ENCODE assay signal across 21 cellular contexts in genomic region chr19:50975766-50976165, GRCh38. TPM values are rescaled to one million over a fixed set of nuclear protein-coding genes. Genes with fewer than 3 reads are reported as not detected.
DNase-seq lines count a peak whose midpoint lies in the region; ATAC-seq, FAIRE-seq and TF ChIP-seq lines count a peak whose summit lies in the region.
"Had no signal": no experiment of that assay in that cellular context is flagged by ENCODE, and none has a peak within 500 bp of the region (broad histone marks: within the 10 kb centered on the region; RNA-seq: fewer than 3 reads in every experiment).

No MANE protein-coding gene starts in this region.

- no TSS peak for BruUV-seq in K562 (replicated peaks; lab: Mats Ljungman, UMichigan)

- H3K9me3 ChIP-seq in K562 (replicated peaks; ENCODE audit: control insufficient read depth, insufficient read depth, low read depth, low read length) (no peaks in the 10 kb centered on the region), upper lobe of right lung (no peaks in the 10 kb centered on the region)
- H3K9me3 ChIP-seq: gastroesophageal sphincter, psoas muscle, SK-N-SH had no signal

- no peaks in the 10 kb centered on the region for H4K20me1 ChIP-seq in K562 (replicated peaks; ENCODE audit: control insufficient read depth, insufficient read depth, low read length)

- H3K79me2 ChIP-seq in K562 (ENCODE audit: control insufficient read depth, insufficient read depth, low read length) = no peaks in the 10 kb centered on the region

- no peak for FAIRE-seq in K562 (lab: Jason Lieb, UNC)
- FAIRE-seq: TTC549 had no signal

- H3K9ac ChIP-seq in K562 (ENCODE audit: insufficient read depth in 1 of 2, low read depth in 2 of 2, low read length in 2 of 2) = no peak overlapping the region
- H3K9ac ChIP-seq: SK-N-SH had no signal

- POLR2A ChIA-PET in K562 (lab: Yijun Ruan, JAX) = no interaction called here

- H2AFZ ChIP-seq in K562 (ENCODE audit: low read depth, low read length) = no peak overlapping the region

- in situ Hi-C loops in K562 (cut with MboI) = no loop called here

- WGBS in K562 (ENCODE audit: insufficient coverage, low coverage, missing lambda C conversion rate) = 6% methylated on average over 8 of the region's 8 CpGs

- no peak for TF ChIP-seq POLR2A in K562 (conservative IDR thresholded peaks at IDR 0.05)

- no peak for TF ChIP-seq CTCF in K562 (IDR thresholded peaks at IDR 0.05 in 2 of 3, conservative IDR thresholded peaks at IDR 0.05 in 1 of 3; ENCODE audit: insufficient read depth in 2 of 3, low read depth in 1 of 3, low read length in 3 of 3)
- no peak for TF ChIP-seq CTCF in upper lobe of right lung (IDR thresholded peaks at IDR 0.05)

- H3K27ac ChIP-seq in K562 (ENCODE audit: extremely low read depth, low read depth, low read length) (no peak overlapping the region), upper lobe of right lung (no peak overlapping the region)
- H3K27ac ChIP-seq: 22Rv1, gastroesophageal sphincter, psoas muscle had no signal

- TF ChIP-seq RAD21 in K562 (CRISPR knock-in tag; conservative IDR thresholded peaks at IDR 0.05 in 1 of 2, IDR thresholded peaks at IDR 0.05 in 1 of 2) = no peak

- H3K9me1 ChIP-seq in K562 (ENCODE audit: control insufficient read depth, insufficient read depth, low read length) = no peaks in the 10 kb centered on the region

- H3K27me3 ChIP-seq in K562 (ENCODE audit: control insufficient read depth in 2 of 2, insufficient read depth in 2 of 2, low read length in 2 of 2) (peaks cover 2 to 17% of the 10 kb centered on the region in 2 experiments; a peak in 4 of 5 replicates), upper lobe of right lung (peaks cover 11% of the 10 kb centered on the region)

- peak; percentile 19 for DNase-seq in NCI-H2196 (lab: John Stamatoyannopoulos, UW; ENCODE audit: unreplicated experiment)
- no peak for DNase-seq in NCI-H2196 treated with DMSO at 0.1 percent for 48 hours (lab: John Stamatoyannopoulos, UW; ENCODE audit: unreplicated experiment)
- no peak for DNase-seq in K562 (ENCODE audit: extremely low read depth in 1 of 4, low spot score in 3 of 4)
- DNase-seq in kidney tubule cell (ENCODE audit: low spot score) = peak; percentile 61
- no peak for DNase-seq in upper lobe of right lung
- no peak for DNase-seq in effector CD8-positive, alpha-beta T cell (lab: John Stamatoyannopoulos, UW)
- DNase-seq in activated effector memory CD4-positive, alpha-beta T cell treated with anti-CD3 and anti-CD28 coated beads, Interleukin-2, amount 50 U/mL, for 16 hours = no peak
- DNase-seq: activated CD4-positive, alpha-beta T cell treated with anti-CD3 and anti-CD28 coated beads, Interleukin-2, amount 50 U/mL, for 48 hours; activated T-cell treated with anti-CD3 and anti-CD28 coated beads, Interleukin-2, amount 50 U/mL, for 72 hours; central memory CD4-positive, alpha-beta T cell; effector memory CD8-positive, alpha-beta T cell; NCI-H1048; NCI-H2171; psoas muscle; SK-N-SH; stimulated activated CD4-positive, alpha-beta T cell treated with anti-CD3 and anti-CD28 coated beads, Interleukin-12 subunit alpha, Interleukin-12 subunit beta, amount 100 ng/mL, for 4 hours had no signal

- no peaks in the 10 kb centered on the region for H3K36me3 ChIP-seq in K562 (ENCODE audit: control insufficient read depth, insufficient read depth, low read length)
- H3K36me3 ChIP-seq in upper lobe of right lung = no peaks in the 10 kb centered on the region
- H3K36me3 ChIP-seq: gastroesophageal sphincter had no signal

- H3K4me1 ChIP-seq in K562 (replicated peaks in 1 of 2; ENCODE audit: control insufficient read depth in 2 of 2, insufficient read depth in 2 of 2, low read length in 2 of 2) (no peaks in the 10 kb centered on the region; a peak in 1 of 5 replicates), upper lobe of right lung (no peaks in the 10 kb centered on the region)
- H3K4me1 ChIP-seq: gastroesophageal sphincter, psoas muscle had no signal

- ATAC-seq in K562 = no peak
- ATAC-seq in upper lobe of right lung = peak; percentile 75
- ATAC-seq in GM21529 (IDR thresholded peaks at IDR 0.05; ENCODE audit: unreplicated experiment) = no peak
- ATAC-seq: activated T-cell treated with anti-CD3 and anti-CD28 coated beads, Interleukin-2, amount 50 U/mL, for 72 hours; effector memory CD8-positive, alpha-beta T cell; gastroesophageal sphincter; psoas muscle had no signal

- intact Hi-C loops in K562 (cut with micrococcal nuclease) = no loop called here
- intact Hi-C loops in upper lobe of right lung (cut with DNase I) = no loop called here

- CTCF ChIA-PET in K562 (lab: Yijun Ruan, JAX; ENCODE audit: low intra/inter-chr PET ratio) = no interaction called here

- TF ChIP-seq EP300 in K562 (IDR thresholded peaks at IDR 0.05; ENCODE audit: low read length) = no peak

- H3K4me2 ChIP-seq in K562 (ENCODE audit: insufficient read depth, low read length) = no peak overlapping the region
- H3K4me2 ChIP-seq: SK-N-SH had no signal

- no peak overlapping the region for H3K4me3 ChIP-seq in K562
- H3K4me3 ChIP-seq in upper lobe of right lung = no peak overlapping the region
- H3K4me3 ChIP-seq: gastroesophageal sphincter, psoas muscle had no signal

RNA-seq across cellular contexts. Expression of gene KLK6, which starts 6.4 kb away (rescaled TPM):
- total RNA-seq in K562 (2011; cell fraction: chromatin; rRNA removed; ENCODE audit: low replicate concordance) = not detected in 2 replicates
- not detected in 2 replicates for total RNA-seq in K562 (2011; cell fraction: nucleolus; rRNA removed)
- not detected in 2 replicates for total RNA-seq in K562 (2011; cell fraction: nucleoplasm; rRNA removed)
- total RNA-seq in K562 (2014; rRNA removed) (not detected in 2 replicates), K562 (2014; rRNA removed; fragmentation: Illumina TruSeq; extraction: Trizol) (not detected in 2 replicates), K562 (2015; rRNA removed; fragmentation: Illumina TruSeq; extraction: Trizol) (not detected in 2 replicates), K562 (2021) (not detected in 2 replicates), upper lobe of right lung (not detected)
- polyA plus RNA-seq in K562 (2011; rRNA removed) (not detected in 2 replicates), K562 (2014; fragmentation: Illumina TruSeq; extraction: Trizol) (not detected in 2 replicates), K562 (2014; fragmentation: Nextera tagmentation; extraction: Ambion mirVana) (not detected), K562 (2014; rRNA removed) (not detected in 2 replicates)
- polyA plus RNA-seq in K562 (2011; cell fraction: cytosol; rRNA removed) = not detected in 2 replicates
- 0.11 TPM in 1 of 2 replicates, not detected in the other for polyA plus RNA-seq in K562 (2011; cell fraction: nucleus; rRNA removed)
- not detected in 2 replicates for polyA plus RNA-seq in K562 (2012)
- polyA minus RNA-seq in K562 (2011; rRNA and poly(A)+ RNA removed) = not detected in 2 replicates
- polyA minus RNA-seq in K562 (2011; cell fraction: cytosol; rRNA and poly(A)+ RNA removed) = not detected in 2 replicates
- polyA minus RNA-seq in K562 (2011; cell fraction: nucleus; rRNA and poly(A)+ RNA removed) = not detected in 2 replicates
- total RNA-seq: activated T-cell treated with anti-CD3 and anti-CD28 coated beads, Interleukin-2, amount 50 U/mL, for 72 hours; psoas muscle had no signal
- polyA plus RNA-seq: CD14-positive monocyte, SK-N-SH had no signal

RNA-seq across cellular contexts. Expression of gene KLK7, which starts 8.0 kb away (rescaled TPM):
- not detected in 2 replicates for total RNA-seq in K562 (2011; cell fraction: chromatin; rRNA removed; ENCODE audit: low replicate concordance)
- not detected in 2 replicates for total RNA-seq in K562 (2011; cell fraction: nucleolus; rRNA removed)
- total RNA-seq in K562 (2011; cell fraction: nucleoplasm; rRNA removed) = not detected in 2 replicates
- total RNA-seq in K562 (2014; rRNA removed) (not detected in 2 replicates), K562 (2014; rRNA removed; fragmentation: Illumina TruSeq; extraction: Trizol) (not detected in 2 replicates), K562 (2015; rRNA removed; fragmentation: Illumina TruSeq; extraction: Trizol) (not detected in 2 replicates), K562 (2021) (not detected in 2 replicates), upper lobe of right lung (0.41 TPM)
- polyA plus RNA-seq in K562 (2011; rRNA removed) (not detected in 2 replicates), K562 (2014; fragmentation: Illumina TruSeq; extraction: Trizol) (not detected in 2 replicates), K562 (2014; fragmentation: Nextera tagmentation; extraction: Ambion mirVana) (under 1 TPM in 1 of 2 experiments, not detected in 1; 0.03 TPM), K562 (2014; rRNA removed) (not detected in 2 replicates)
- polyA plus RNA-seq in K562 (2011; cell fraction: cytosol; rRNA removed) = 0.06 TPM in 1 of 2 replicates, not detected in the other
- not detected in 2 replicates for polyA plus RNA-seq in K562 (2011; cell fraction: nucleus; rRNA removed)
- 0.08 TPM in 1 of 2 replicates, not detected in the other for polyA plus RNA-seq in K562 (2012)
- not detected in 2 replicates for polyA minus RNA-seq in K562 (2011; rRNA and poly(A)+ RNA removed)
- not detected in 2 replicates for polyA minus RNA-seq in K562 (2011; cell fraction: cytosol; rRNA and poly(A)+ RNA removed)
- polyA minus RNA-seq in K562 (2011; cell fraction: nucleus; rRNA and poly(A)+ RNA removed) = not detected in 2 replicates
- total RNA-seq: activated T-cell treated with anti-CD3 and anti-CD28 coated beads, Interleukin-2, amount 50 U/mL, for 72 hours; psoas muscle had no signal
- polyA plus RNA-seq: CD14-positive monocyte, psoas muscle, SK-N-SH had no signal

RNA-seq across cellular contexts. Expression of gene KLK5, which starts 22.9 kb away (rescaled TPM):
- not detected in 2 replicates for total RNA-seq in K562 (2011; cell fraction: chromatin; rRNA removed; ENCODE audit: low replicate concordance)
- total RNA-seq in K562 (2011; cell fraction: nucleolus; rRNA removed) = not detected in 2 replicates
- total RNA-seq in K562 (2011; cell fraction: nucleoplasm; rRNA removed) = not detected in 2 replicates
- not detected in 2 replicates for total RNA-seq in K562 (2014; rRNA removed)
- total RNA-seq in K562 (2014; rRNA removed; fragmentation: Illumina TruSeq; extraction: Trizol) = not detected in 2 replicates
- total RNA-seq in K562 (2015; rRNA removed; fragmentation: Illumina TruSeq; extraction: Trizol) = not detected in 2 replicates
- not detected in 2 replicates for total RNA-seq in K562 (2021)
- not detected in 2 replicates for polyA plus RNA-seq in K562 (2011; rRNA removed)
- polyA plus RNA-seq in K562 (2011; cell fraction: cytosol; rRNA removed) = not detected in 2 replicates
- not detected in 2 replicates for polyA plus RNA-seq in K562 (2011; cell fraction: nucleus; rRNA removed)
- not detected in 2 replicates for polyA plus RNA-seq in K562 (2012)
- not detected in 2 replicates for polyA plus RNA-seq in K562 (2014; fragmentation: Illumina TruSeq; extraction: Trizol)
- polyA plus RNA-seq in K562 (2014; fragmentation: Nextera tagmentation; extraction: Ambion mirVana) = not detected
- polyA plus RNA-seq in K562 (2014; rRNA removed) = not detected in 2 replicates
- not detected in 2 replicates for polyA minus RNA-seq in K562 (2011; rRNA and poly(A)+ RNA removed)
- polyA minus RNA-seq in K562 (2011; cell fraction: cytosol; rRNA and poly(A)+ RNA removed) = not detected in 2 replicates
- not detected in 2 replicates for polyA minus RNA-seq in K562 (2011; cell fraction: nucleus; rRNA and poly(A)+ RNA removed)
- not detected for total RNA-seq in upper lobe of right lung
- total RNA-seq: activated T-cell treated with anti-CD3 and anti-CD28 coated beads, Interleukin-2, amount 50 U/mL, for 72 hours; psoas muscle had no signal
- polyA plus RNA-seq: CD14-positive monocyte, SK-N-SH had no signal

RNA-seq across cellular contexts. Expression of gene KLK8, which starts 25.6 kb away (rescaled TPM):
- 0.93 TPM in 1 of 2 replicates, not detected in the other for total RNA-seq in K562 (2011; cell fraction: chromatin; rRNA removed; ENCODE audit: low replicate concordance)
- total RNA-seq in K562 (2011; cell fraction: nucleolus; rRNA removed) = 0.66 and 2.2 TPM in 2 replicates
- total RNA-seq in K562 (2011; cell fraction: nucleoplasm; rRNA removed) = 1.2 and 3.7 TPM in 2 replicates
- total RNA-seq in K562 (2014; rRNA removed) (0.45 TPM in 1 of 2 replicates, not detected in the other), K562 (2014; rRNA removed; fragmentation: Illumina TruSeq; extraction: Trizol) (0.40 TPM in 1 of 2 replicates, not detected in the other), K562 (2015; rRNA removed; fragmentation: Illumina TruSeq; extraction: Trizol) (0.41 and 0.76 TPM in 2 replicates), K562 (2021) (1.4 TPM in 2 replicates), upper lobe of right lung (not detected)
- polyA plus RNA-seq in K562 (2011; rRNA removed) (0.62 and 0.79 TPM in 2 replicates), K562 (2014; fragmentation: Illumina TruSeq; extraction: Trizol) (0.44 and 0.49 TPM in 2 replicates), K562 (2014; fragmentation: Nextera tagmentation; extraction: Ambion mirVana) (1 to 10 TPM in 1 of 2 experiments, under 1 TPM in 1; 0.37 to 1.7 TPM), K562 (2014; rRNA removed) (1.1 and 1.4 TPM in 2 replicates)
- 0.65 and 1.9 TPM in 2 replicates for polyA plus RNA-seq in K562 (2011; cell fraction: cytosol; rRNA removed)
- polyA plus RNA-seq in K562 (2011; cell fraction: nucleus; rRNA removed) = 0.72 and 2.0 TPM in 2 replicates
- 1.6 and 3.0 TPM in 2 replicates for polyA plus RNA-seq in K562 (2012)
- polyA minus RNA-seq in K562 (2011; rRNA and poly(A)+ RNA removed) = not detected in 2 replicates
- polyA minus RNA-seq in K562 (2011; cell fraction: cytosol; rRNA and poly(A)+ RNA removed) = not detected in 2 replicates
- 0.67 TPM in 1 of 2 replicates, not detected in the other for polyA minus RNA-seq in K562 (2011; cell fraction: nucleus; rRNA and poly(A)+ RNA removed)
- total RNA-seq: activated T-cell treated with anti-CD3 and anti-CD28 coated beads, Interleukin-2, amount 50 U/mL, for 72 hours; psoas muscle had no signal
- polyA plus RNA-seq: CD14-positive monocyte, SK-N-SH had no signal

RNA-seq across cellular contexts. Expression of gene KLK10, which starts 43.7 kb away (rescaled TPM):
- not detected in 2 replicates for total RNA-seq in K562 (2011; cell fraction: chromatin; rRNA removed; ENCODE audit: low replicate concordance)
- total RNA-seq in K562 (2011; cell fraction: nucleolus; rRNA removed) = not detected in 2 replicates
- 0.46 TPM in 1 of 2 replicates, not detected in the other for total RNA-seq in K562 (2011; cell fraction: nucleoplasm; rRNA removed)
- total RNA-seq in K562 (2014; rRNA removed) = not detected in 2 replicates
- not detected in 2 replicates for total RNA-seq in K562 (2014; rRNA removed; fragmentation: Illumina TruSeq; extraction: Trizol)
- total RNA-seq in K562 (2015; rRNA removed; fragmentation: Illumina TruSeq; extraction: Trizol) = not detected in 2 replicates
- 0.11 TPM in 1 of 2 replicates, not detected in the other for total RNA-seq in K562 (2021)
- polyA plus RNA-seq in K562 (2011; rRNA removed) = not detected in 2 replicates
- 0.18 TPM in 1 of 2 replicates, not detected in the other for polyA plus RNA-seq in K562 (2011; cell fraction: cytosol; rRNA removed)
- polyA plus RNA-seq in K562 (2011; cell fraction: nucleus; rRNA removed) = not detected in 2 replicates
- 0.03 and 0.08 TPM in 2 replicates for polyA plus RNA-seq in K562 (2012)
- polyA plus RNA-seq in K562 (2014; fragmentation: Illumina TruSeq; extraction: Trizol) = not detected in 2 replicates
- not detected for polyA plus RNA-seq in K562 (2014; fragmentation: Nextera tagmentation; extraction: Ambion mirVana)
- polyA plus RNA-seq in K562 (2014; rRNA removed) = not detected in 2 replicates
- polyA minus RNA-seq in K562 (2011; rRNA and poly(A)+ RNA removed) = not detected in 2 replicates
- not detected in 2 replicates for polyA minus RNA-seq in K562 (2011; cell fraction: cytosol; rRNA and poly(A)+ RNA removed)
- not detected in 2 replicates for polyA minus RNA-seq in K562 (2011; cell fraction: nucleus; rRNA and poly(A)+ RNA removed)
- total RNA-seq in upper lobe of right lung = 4.7 TPM
- total RNA-seq: activated T-cell treated with anti-CD3 and anti-CD28 coated beads, Interleukin-2, amount 50 U/mL, for 72 hours; psoas muscle had no signal
- polyA plus RNA-seq: CD14-positive monocyte, SK-N-SH had no signal

Comparison
In these comparisons a context has a peak if more than half of its experiments do, and no peak if none do; other contexts are left out.
1. DNase-seq: peak in NCI-H2196 (single experiment) and kidney tubule cell (single experiment); none in NCI-H2196 treated with DMSO at 0.1 percent for 48 hours (single experiment), K562 (0 of 4), upper lobe of right lung (single experiment), effector CD8-positive, alpha-beta T cell (single experiment) and activated effector memory CD4-positive, alpha-beta T cell treated with anti-CD3 and anti-CD28 coated beads, Interleukin-2, amount 50 U/mL, for 16 hours (single experiment).